In the genomic region with DNA sequence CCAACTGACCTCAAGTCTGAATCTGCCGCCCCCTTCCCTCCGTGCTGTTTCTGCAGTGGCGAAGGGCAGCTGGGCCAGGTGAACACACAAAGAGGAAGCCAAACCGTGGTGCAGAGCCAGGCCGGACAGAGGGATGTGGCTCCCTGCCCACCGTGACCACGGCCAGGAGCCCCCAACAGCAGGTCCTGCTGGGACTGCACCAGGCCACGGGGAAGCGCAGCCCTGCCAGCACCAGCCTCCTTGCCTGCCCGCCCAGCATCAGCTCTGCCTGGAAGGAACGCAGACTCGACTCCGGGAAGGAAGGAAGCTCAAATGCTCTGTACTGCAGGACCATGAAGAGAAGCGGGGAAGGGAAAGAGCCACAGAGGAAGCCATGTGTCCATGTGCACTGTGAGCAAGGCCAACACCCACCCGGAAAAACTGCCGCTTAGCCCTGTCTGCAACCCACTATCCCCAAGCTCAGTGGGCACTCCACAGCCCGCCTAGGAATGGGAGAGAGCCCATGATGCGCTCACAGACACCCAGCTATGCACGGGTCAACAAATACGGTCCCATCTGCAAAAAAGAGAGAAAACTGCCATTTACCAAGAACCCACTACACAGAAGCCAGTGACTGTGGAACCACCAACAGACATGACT, we compare ENCODE assay signal across 19 cellular contexts. TPM values are rescaled to one million over a fixed set of nuclear protein-coding genes. Genes with fewer than 3 reads are reported as not detected.
DNase-seq lines count a peak whose midpoint lies in the region; ATAC-seq and TF ChIP-seq lines count a peak whose summit lies in the region.
"Had no signal": no experiment of that assay in that cellular context is flagged by ENCODE, and none has a peak within 500 bp of the region (broad histone marks: within the 10 kb centered on the region; RNA-seq: fewer than 3 reads in every experiment).

No MANE protein-coding gene starts in this region.

- H3K27ac ChIP-seq in right cardiac atrium (ENCODE audit: low read length), result no peak overlapping the region
- no peak overlapping the region for H3K27ac ChIP-seq in heart left ventricle
- H3K27ac ChIP-seq in caudate nucleus (ENCODE audit: low read depth, low read length), result peak overlapping the region; percentile 26
- no peak overlapping the region for H3K27ac ChIP-seq in neuronal stem cell (replicated peaks; ENCODE audit: low read length)
- no peak overlapping the region for H3K27ac ChIP-seq in aorta (ENCODE audit: low read depth in 1 of 2, low read length in 2 of 2)
- no peak overlapping the region for H3K27ac ChIP-seq in testis
- H3K27ac ChIP-seq: GM23248, HL-60 had no signal

- no peak overlapping the region for H3K4me2 ChIP-seq in neuronal stem cell (ENCODE audit: insufficient read depth, low read length, poor library complexity, severe bottlenecking)

- H3K18ac ChIP-seq in neuronal stem cell (ENCODE audit: low read length), result peak overlapping the region; percentile 48

- no peaks in the 10 kb centered on the region for H3K27me3 ChIP-seq in right cardiac atrium (ENCODE audit: control insufficient read depth, insufficient read depth)
- H3K27me3 ChIP-seq in heart left ventricle, result no peaks in the 10 kb centered on the region
- H3K27me3 ChIP-seq in neuronal stem cell (ENCODE audit: control insufficient read depth in 3 of 3, insufficient read depth in 3 of 3, low read depth in 1 of 3, low read length in 3 of 3), result no peaks in the 10 kb centered on the region
- H3K27me3 ChIP-seq in aorta (ENCODE audit: control insufficient read depth in 1 of 2, insufficient read depth in 2 of 2, low read length in 1 of 2), result no peaks in the 10 kb centered on the region
- H3K27me3 ChIP-seq in testis, result no peaks in the 10 kb centered on the region

- no peak for ATAC-seq in right cardiac atrium
- no peak for ATAC-seq in heart left ventricle
- ATAC-seq in aorta (ENCODE audit: low FRiP score), result no peak
- ATAC-seq in GM21786 (IDR thresholded peaks at IDR 0.05; ENCODE audit: unreplicated experiment), result no peak
- ATAC-seq: PC-3 had no signal

- TF ChIP-seq CTCF in heart left ventricle (IDR thresholded peaks at IDR 0.05) (no peak), testis (IDR thresholded peaks at IDR 0.05) (no peak)

- no peak overlapping the region for H2BK5ac ChIP-seq in neuronal stem cell (ENCODE audit: low read length)

- H2AK5ac ChIP-seq in neuronal stem cell (ENCODE audit: low read depth, low read length), result no peak overlapping the region

- H2BK120ac ChIP-seq in neuronal stem cell (ENCODE audit: low read depth, low read length), result no peak overlapping the region

- no peak overlapping the region for H3K23ac ChIP-seq in neuronal stem cell (ENCODE audit: low read depth, low read length, poor library complexity)

- H3K36me3 ChIP-seq in heart left ventricle (no peaks in the 10 kb centered on the region), neuronal stem cell (replicated peaks in 1 of 2; ENCODE audit: control insufficient read depth in 2 of 2, insufficient read depth in 2 of 2, low read length in 2 of 2) (peaks cover 0 to 2% of the 10 kb centered on the region in 2 donors), aorta (ENCODE audit: control insufficient read depth in 1 of 2, insufficient read depth in 2 of 2, low read length in 1 of 2) (no peaks in the 10 kb centered on the region), testis (ENCODE audit: low read depth, missing control alignments) (no peaks in the 10 kb centered on the region)

- no peak overlapping the region for H3K14ac ChIP-seq in neuronal stem cell (ENCODE audit: low read length)

- peaks cover 30% of the 10 kb centered on the region for H3K79me1 ChIP-seq in neuronal stem cell (ENCODE audit: low read depth, low read length)

- no peaks in the 10 kb centered on the region for H3K4me1 ChIP-seq in right cardiac atrium (ENCODE audit: control insufficient read depth, insufficient read depth, low read length)
- peaks cover 0 to 16% (median 0%) of the 10 kb centered on the region in 12 donors for H3K4me1 ChIP-seq in heart left ventricle
- H3K4me1 ChIP-seq in neuronal stem cell (ENCODE audit: control insufficient read depth in 2 of 2, insufficient read depth in 1 of 2, low read depth in 1 of 2, low read length in 2 of 2), result peaks cover 1% of the 10 kb centered on the region in 2 donors
- H3K4me1 ChIP-seq in aorta (ENCODE audit: control insufficient read depth in 1 of 2, insufficient read depth in 2 of 2, low read length in 2 of 2), result no peaks in the 10 kb centered on the region
- no peaks in the 10 kb centered on the region for H3K4me1 ChIP-seq in testis

- H2AFZ ChIP-seq in neuronal stem cell (ENCODE audit: low read length), result no peak overlapping the region
- H2AFZ ChIP-seq: GM23248 had no signal

- H3K4me3 ChIP-seq in right cardiac atrium (ENCODE audit: low read length) (no peak overlapping the region), heart left ventricle (no peak overlapping the region), neuronal stem cell (ENCODE audit: low read length in 2 of 2) (no peak overlapping the region), aorta (ENCODE audit: low read length in 2 of 2) (no peak overlapping the region), testis (no peak overlapping the region)
- H3K4me3 ChIP-seq: GM23248 had no signal

- peak in 2 of 3 donors; percentile 22 to 36 for DNase-seq in right cardiac atrium
- DNase-seq in heart left ventricle, result no peak
- DNase-seq in caudate nucleus (lab: John Stamatoyannopoulos, UW), result peak in 1 of 61 donors; percentile 58
- no peak for DNase-seq in neuronal stem cell (ENCODE audit: low spot score)
- DNase-seq in aorta, result peak; percentile 28 to 71
- DNase-seq in amygdala (lab: John Stamatoyannopoulos, UW), result no peak
- no peak for DNase-seq in testis
- DNase-seq: AML-193; CD4-positive, alpha-beta memory T cell; DND-41; GM23248; KBM-7; NCI-H1048; NCI-H1694; NCI-H345; NCI-H526 treated with DMSO at 0.1 percent for 48 hours; PC-3 had no signal

- H3K9ac ChIP-seq in neuronal stem cell (ENCODE audit: low read depth, low read length, poor library complexity), result no peak overlapping the region
- H3K9ac ChIP-seq: GM23248 had no signal

- intact Hi-C loops in right cardiac atrium (cut with DNase I), result no loop called here
- intact Hi-C loops in heart left ventricle (cut with DNase I), result no loop called here
- intact Hi-C loops in aorta (cut with DNase I), result no loop called here
- intact Hi-C loops in testis (cut with DNase I; ENCODE audit: low total_unique reads), result no loop called here

- no peak overlapping the region for H2BK12ac ChIP-seq in neuronal stem cell (ENCODE audit: low read length)

- no peak overlapping the region for H4K91ac ChIP-seq in neuronal stem cell (ENCODE audit: low read depth, low read length, poor library complexity)

- no peaks in the 10 kb centered on the region for H3K9me3 ChIP-seq in right cardiac atrium (ENCODE audit: control insufficient read depth, low read length)
- H3K9me3 ChIP-seq in heart left ventricle, result no peaks in the 10 kb centered on the region
- no peaks in the 10 kb centered on the region for H3K9me3 ChIP-seq in neuronal stem cell (replicated peaks in 1 of 2; ENCODE audit: control insufficient read depth in 2 of 2, insufficient read depth in 1 of 2, low read depth in 1 of 2, low read length in 2 of 2)
- H3K9me3 ChIP-seq in aorta (ENCODE audit: control insufficient read depth, low read length), result no peaks in the 10 kb centered on the region
- no peaks in the 10 kb centered on the region for H3K9me3 ChIP-seq in testis

- TF ChIP-seq POLR2A in heart left ventricle (IDR thresholded peaks at IDR 0.05) (no peak), testis (IDR thresholded peaks at IDR 0.05) (no peak)

- 73% methylated on average over 20 of the region's 20 CpGs for WGBS in right cardiac atrium
- WGBS in heart left ventricle, 4 donors, result 60 to 71% (median 65%) methylated on average over 17 to 20 of the region's 20 CpGs
- WGBS in neuronal stem cell (ENCODE audit: extremely low coverage in 2 of 2, insufficient read length in 2 of 2, insufficient replicate concordance in 1 of 2), 2 donors, result no CpG with 5 or more reads among the region's 20 CpGs
- 91 to 94% methylated on average over 20 of the region's 20 CpGs for WGBS in aorta, 2 donors
- 74 to 86% methylated on average over 14 to 20 of the region's 20 CpGs for WGBS in testis, 2 donors

- H4K8ac ChIP-seq in neuronal stem cell (ENCODE audit: low read depth, low read length), result no peak overlapping the region

- no peak overlapping the region for H2BK15ac ChIP-seq in neuronal stem cell (ENCODE audit: low read length)

- H3K4ac ChIP-seq in neuronal stem cell (ENCODE audit: low read length), result peak overlapping the region; percentile 76

RNA-seq across cellular contexts. Expression of gene GPER1, which starts 19.0 kb away (rescaled TPM):
- total RNA-seq in right cardiac atrium (1 to 10 TPM; 3.0 to 6.7 (median 4.5) TPM), heart left ventricle (1 to 10 TPM; 1.4 to 8.8 (median 3.0) TPM), aorta (10 to 100 TPM in 1 of 2 donors, 1 to 10 TPM in 1; 4.5 to 11.2 TPM), testis (1 to 10 TPM; 3.2 to 3.4 TPM)
- polyA plus RNA-seq in right cardiac atrium (3.6 TPM), heart left ventricle (1 to 10 TPM; 1.8 to 2.8 TPM), aorta (1 to 10 TPM; 2.8 to 5.0 TPM), testis (ENCODE audit: insufficient read depth, low read depth, low replicate concordance) (3.5 TPM)
- polyA plus RNA-seq in neuronal stem cell (2013, experiment 1 of 2), result 0.63 TPM
- 0.66 TPM for polyA plus RNA-seq in neuronal stem cell (2013, experiment 2 of 2)
- total RNA-seq: CD4-positive, alpha-beta memory T cell had no signal
- polyA plus RNA-seq: CD4-positive, alpha-beta memory T cell had no signal

RNA-seq across cellular contexts. Expression of gene ZFAND2A, which starts 53.1 kb away (rescaled TPM):
- total RNA-seq in right cardiac atrium (10 to 100 TPM in 3 of 4 donors, 1 to 10 TPM in 1; 8.9 to 13.2 (median 11.5) TPM), heart left ventricle (10 to 100 TPM in 3 of 9 donors, 1 to 10 TPM in 6; 5.6 to 13.7 (median 9.0) TPM), aorta (10 to 100 TPM; 18.8 to 24.8 TPM), testis (10 to 100 TPM; 32.9 to 37.8 TPM)
- polyA plus RNA-seq in right cardiac atrium (19.0 TPM), heart left ventricle (10 to 100 TPM; 16.7 to 25.6 TPM), aorta (10 to 100 TPM; 54.7 to 64.6 TPM), testis (ENCODE audit: insufficient read depth, low read depth, low replicate concordance) (61.4 TPM)
- polyA plus RNA-seq in neuronal stem cell (2013, experiment 1 of 2), result 9.5 TPM
- 8.7 TPM for polyA plus RNA-seq in neuronal stem cell (2013, experiment 2 of 2)

Comparison
In these comparisons a context has a peak if more than half of its experiments do, and no peak if none do; other contexts are left out.
1. DNase-seq: peak in right cardiac atrium (2 of 3) and aorta (2 of 2); none in heart left ventricle (0 of 5), neuronal stem cell (single experiment), amygdala (0 of 56) and testis (single experiment).